Comparison of ENCODE assay signal across 29 cellular contexts in genomic region chr1:97806996-97807395, GRCh38.
DNase-seq lines count a peak whose midpoint lies in the region; ATAC-seq and TF ChIP-seq lines count a peak whose summit lies in the region.
"Had no signal": no experiment of that assay in that cellular context is flagged by ENCODE, and none has a peak within 500 bp of the region (broad histone marks: within the 10 kb centered on the region; RNA-seq: fewer than 3 reads in every experiment).

No MANE protein-coding gene starts in this region.

- TF ChIP-seq POLR2A in spleen (IDR thresholded peaks at IDR 0.05): no peak

- no peaks in the 10 kb centered on the region for H3K36me3 ChIP-seq in spleen
- H3K36me3 ChIP-seq: breast epithelium, colonic mucosa, left ventricle myocardium inferior, Peyer's patch, right atrium auricular region, uterus had no signal

- peak; percentile 61 for DNase-seq in AG10803 (ENCODE audit: low read depth)
- DNase-seq in HCEC 1CT: peak; percentile 27
- no peak for DNase-seq in T-helper 17 cell
- DNase-seq in iris pigment epithelial cell (ENCODE audit: low read depth): peak; percentile 23
- no peak for DNase-seq in NCI-H2171 treated with DMSO at 0.1 percent for 48 hours (lab: John Stamatoyannopoulos, UW)
- DNase-seq in activated CD4-positive, alpha-beta T cell treated with anti-CD3 and anti-CD28 coated beads for 1 hour: no peak
- no peak for DNase-seq in spleen
- DNase-seq: activated CD4-positive, alpha-beta T cell treated with anti-CD3 and anti-CD28 coated beads for 36 hours; colonic mucosa; DMS79; effector CD8-positive, alpha-beta T cell; head of caudate nucleus; islet precursor cell; left ventricle myocardium inferior; mesendoderm; NCI-H1092; NCI-H187 treated with DMSO at 0.1 percent for 48 hours; NCI-H526 treated with DMSO at 0.1 percent for 48 hours; Peyer's patch; SHP77; stimulated activated CD8-positive, alpha-beta memory T cell treated with anti-CD3 and anti-CD28 coated beads, Interleukin-4, amount 100 ng/mL, for 48 hours; testis; uterus had no signal

- no peaks in the 10 kb centered on the region for H3K4me1 ChIP-seq in spleen
- H3K4me1 ChIP-seq: breast epithelium, colonic mucosa, Peyer's patch, testis, uterus had no signal

- peaks cover 8% of the 10 kb centered on the region for H3K4me1 Mint-ChIP-seq in T-helper 17 cell
- H3K4me1 Mint-ChIP-seq: neural crest cell had no signal

- 70 to 85% (median 85%) methylated on average over 1 of the region's 1 CpG for WGBS in spleen, 5 donors

- no peak overlapping the region for H3K27ac ChIP-seq in spleen
- H3K27ac ChIP-seq: BLaER1 treated with 17β-estradiol and CSF1 and Interleukin-3, amounts not matched to agents 10 nM and 100 nM; breast epithelium; colonic mucosa; left ventricle myocardium inferior; Peyer's patch; right atrium auricular region; testis; uterus had no signal

- no peaks in the 10 kb centered on the region for H3K27me3 ChIP-seq in spleen (replicated peaks in 1 of 7)
- H3K27me3 ChIP-seq: BLaER1 treated with 17β-estradiol and CSF1 and Interleukin-3, amounts not matched to agents 10 nM and 100 nM; breast epithelium; colonic mucosa; Peyer's patch; right atrium auricular region; testis; uterus had no signal

- no peak overlapping the region for H3K4me3 Mint-ChIP-seq in T-helper 17 cell
- H3K4me3 Mint-ChIP-seq: activated CD4-positive, alpha-beta T cell treated with anti-CD3 and anti-CD28 coated beads for 36 hours; neural crest cell; stimulated activated naive CD8-positive, alpha-beta T cell treated with anti-CD3 and anti-CD28 coated beads, Interleukin-15, Interleukin-2, amounts not matched to agents 100 ng/mL and 50 ng/mL, for 24 hours had no signal

- TF ChIP-seq CTCF in AG10803 (conservative IDR thresholded peaks at IDR 0.05; ENCODE audit: low read length) (no peak), spleen (IDR thresholded peaks at IDR 0.05 in 8 of 11, conservative IDR thresholded peaks at IDR 0.05 in 3 of 11) (no peak)

- H3K27ac Mint-ChIP-seq in T-helper 17 cell: peak overlapping the region; percentile 32
- H3K27ac Mint-ChIP-seq: activated CD4-positive, alpha-beta T cell treated with anti-CD3 and anti-CD28 coated beads for 36 hours; activated naive CD4-positive, alpha-beta T cell treated with anti-CD3 and anti-CD28 coated beads, Interleukin-2, amount 50 U/mL, for 72 hours; stimulated activated naive CD8-positive, alpha-beta T cell treated with anti-CD3 and anti-CD28 coated beads, Interleukin-15, Interleukin-2, amounts not matched to agents 100 ng/mL and 50 ng/mL, for 24 hours had no signal

- intact Hi-C loops in spleen (cut with DNase I; ENCODE audit: low total_unique reads): no loop called here

- H3K36me3 Mint-ChIP-seq in T-helper 17 cell (ENCODE audit: low read depth): peaks cover 11% of the 10 kb centered on the region

- H3K4me3 ChIP-seq in AG10803 (ENCODE audit: low read length) (no peak overlapping the region), spleen (no peak overlapping the region)
- H3K4me3 ChIP-seq: BLaER1 treated with 17β-estradiol and CSF1 and Interleukin-3, amounts not matched to agents 10 nM and 100 nM; breast epithelium; colonic mucosa; left ventricle myocardium inferior; Peyer's patch; right atrium auricular region; testis; uterus had no signal

- no peaks in the 10 kb centered on the region for H3K27me3 Mint-ChIP-seq in T-helper 17 cell
- H3K27me3 Mint-ChIP-seq: activated CD4-positive, alpha-beta T cell treated with anti-CD3 and anti-CD28 coated beads for 36 hours; stimulated activated naive CD8-positive, alpha-beta T cell treated with anti-CD3 and anti-CD28 coated beads, Interleukin-15, Interleukin-2, amounts not matched to agents 100 ng/mL and 50 ng/mL, for 24 hours had no signal

- no peak for ATAC-seq in T-helper 17 cell
- ATAC-seq: activated CD4-positive, alpha-beta T cell treated with anti-CD3 and anti-CD28 coated beads for 36 hours; activated naive CD4-positive, alpha-beta T cell treated with anti-CD3 and anti-CD28 coated beads, Interleukin-2, amount 50 U/mL, for 72 hours had no signal

- H3K9me3 ChIP-seq in T-helper 17 cell (ENCODE audit: control insufficient read depth, low read length, poor library complexity, severe bottlenecking): no peaks in the 10 kb centered on the region
- no peaks in the 10 kb centered on the region for H3K9me3 ChIP-seq in spleen
- H3K9me3 ChIP-seq: BLaER1 treated with 17β-estradiol and CSF1 and Interleukin-3, amounts not matched to agents 10 nM and 100 nM; breast epithelium; colonic mucosa; left ventricle myocardium inferior; Peyer's patch; right atrium auricular region; testis; uterus had no signal

Comparison
In these comparisons a context has a peak if more than half of its experiments do, and no peak if none do; other contexts are left out.
1. DNase-seq: peak in AG10803 (single experiment), HCEC 1CT (single experiment) and iris pigment epithelial cell (single experiment); none in T-helper 17 cell (0 of 3), NCI-H2171 treated with DMSO at 0.1 percent for 48 hours (single experiment), activated CD4-positive, alpha-beta T cell treated with anti-CD3 and anti-CD28 coated beads for 1 hour (single experiment) and spleen (single experiment).